In genomic region chr2:85861180-85861579, GRCh38 we compare ENCODE assay signal across 11 cellular contexts. TPM values are rescaled to one million over a fixed set of nuclear protein-coding genes. Genes with fewer than 3 reads are reported as not detected.
DNase-seq lines count a peak whose midpoint lies in the region; ATAC-seq and TF ChIP-seq lines count a peak whose summit lies in the region.
"Had no signal": no experiment of that assay in that cellular context is flagged by ENCODE, and none has a peak within 500 bp of the region (broad histone marks: within the 10 kb centered on the region; RNA-seq: fewer than 3 reads in every experiment).

No MANE protein-coding gene starts in this region.

- peak overlapping the region; percentile 88 to 96 (median 91) for H3K27ac Mint-ChIP-seq in IgD-negative memory B cell
- H3K27ac Mint-ChIP-seq in GM23338: no peak overlapping the region

- H3K27me3 ChIP-seq in GM23338 (ENCODE audit: insufficient read depth): no peaks in the 10 kb centered on the region

- DNase-seq in CD1c-positive myeloid dendritic cell (ENCODE audit: extremely low spot score) (peak; percentile 53), dermis blood vessel endothelial cell (peak; percentile 47), medulla oblongata (ENCODE audit: extremely low spot score) (no peak), NCI-H226 (no peak), GM23338 (ENCODE audit: low spot score) (no peak), DMS153 (lab: John Stamatoyannopoulos, UW) (no peak)
- DNase-seq: midbrain, NCI-H345 had no signal

- H3K4me1 Mint-ChIP-seq in IgD-negative memory B cell (peaks cover 48 to 52% (median 48%) of the 10 kb centered on the region in 3 donors), GM23338 (0 out of 3 replicates have a peak, but pooled peaks cover 3% of the 10 kb centered on the region)

- H4K20me1 ChIP-seq in GM23338 (replicated peaks; ENCODE audit: insufficient read depth): no peaks in the 10 kb centered on the region

- no peak for TF ChIP-seq CTCF in GM23338 (conservative IDR thresholded peaks at IDR 0.05; ENCODE audit: low read depth in 2 of 2)

- no peaks in the 10 kb centered on the region for H3K79me2 ChIP-seq in GM23338 (replicated peaks; ENCODE audit: insufficient read depth)

- no peak overlapping the region for H3K27ac ChIP-seq in GM23338 (ENCODE audit: low read depth)

- no peaks in the 10 kb centered on the region for H3F3A ChIP-seq in GM23338 (replicated peaks; ENCODE audit: low read depth)

- H3K4me3 ChIP-seq in GM23338: no peak overlapping the region
- H3K4me3 ChIP-seq: smooth muscle cell had no signal

- H3K4me3 Mint-ChIP-seq in IgD-negative memory B cell (peak overlapping the region; percentile 46 to 91 (median 82)), GM23338 (no peak overlapping the region)

- H3K27me3 Mint-ChIP-seq in IgD-negative memory B cell (no peaks in the 10 kb centered on the region), GM23338 (ENCODE audit: insufficient read depth, low read depth, poor library complexity) (peaks cover 6% of the 10 kb centered on the region)

- no peaks in the 10 kb centered on the region for H3K9me3 Mint-ChIP-seq in IgD-negative memory B cell
- H3K9me3 Mint-ChIP-seq in GM23338: no peaks in the 10 kb centered on the region

- H2AFZ ChIP-seq in GM23338: no peak overlapping the region

- peak; percentile 43 for ATAC-seq in GM19328 (IDR thresholded peaks at IDR 0.05; ENCODE audit: unreplicated experiment)
- no peak for ATAC-seq in GM23338

- no peaks in the 10 kb centered on the region for H3K36me3 ChIP-seq in GM23338 (ENCODE audit: insufficient read depth)

- H3K4me1 ChIP-seq in GM23338 (ENCODE audit: insufficient read depth): no peaks in the 10 kb centered on the region

- H3K9me2 ChIP-seq in GM23338 (ENCODE audit: insufficient read depth): no peaks in the 10 kb centered on the region

- H3K36me3 Mint-ChIP-seq in IgD-negative memory B cell (peaks cover 14% of the 10 kb centered on the region), GM23338 (ENCODE audit: low read depth) (no peaks in the 10 kb centered on the region)

- no peak overlapping the region for H3K4me2 ChIP-seq in GM23338
- H3K4me2 ChIP-seq: smooth muscle cell had no signal

TF ChIP-seq in GM23338, 12 proteins besides CTCF, POLR2A, EP300 and RAD21:
- no peak for TF ChIP-seq JUNB (IDR thresholded peaks at IDR 0.05; ENCODE audit: unreplicated experiment)

RNA-seq across cellular contexts. Expression of gene ST3GAL5, which starts 27.6 kb away (rescaled TPM):
- polyA plus RNA-seq in IgD-negative memory B cell (38.2 TPM), GM23338 (2016; fragmentation: Nextera tagmentation; extraction: Ambion mirVana) (2.8 and 3.2 TPM in 2 replicates)
- 9.9 and 13.7 TPM in 2 replicates for total RNA-seq in dermis blood vessel endothelial cell
- 7.9 and 8.9 TPM in 2 replicates for total RNA-seq in GM23338 (2014; rRNA removed; shearing (Covaris generic))

Comparison
In these comparisons a context has a peak if more than half of its experiments do, and no peak if none do; other contexts are left out.
1. DNase-seq: peak in CD1c-positive myeloid dendritic cell (single experiment) and dermis blood vessel endothelial cell (single experiment); none in medulla oblongata (single experiment), NCI-H226 (single experiment), GM23338 (single experiment) and DMS153 (single experiment).